In genomic region chr16:20241321-20241720, GRCh38 we compare ENCODE assay signal across 31 cellular contexts.
"Had no signal": no experiment of that assay in that cellular context is flagged by ENCODE, and none has a peak within 500 bp of the region (broad histone marks: within the 10 kb centered on the region; RNA-seq: fewer than 3 reads in every experiment).

No MANE protein-coding gene starts in this region.

- H3K9me3 ChIP-seq: ascending aorta, breast epithelium, colonic mucosa, esophagus squamous epithelium had no signal

- H3K27me3 ChIP-seq: ascending aorta, colonic mucosa had no signal

- H3K27ac ChIP-seq: ascending aorta, breast epithelium, cardiac muscle cell, colonic mucosa, epithelial cell of prostate, esophagus squamous epithelium, gastroesophageal sphincter had no signal

- H3K4me3 ChIP-seq: ascending aorta, breast epithelium, cardiac muscle cell, colonic mucosa, esophagus squamous epithelium, gastroesophageal sphincter had no signal

- H3K4me1 ChIP-seq: ascending aorta, breast epithelium, colonic mucosa, esophagus squamous epithelium, gastroesophageal sphincter had no signal

- ATAC-seq: activated naive CD4-positive, alpha-beta T cell treated with anti-CD3 and anti-CD28 coated beads, Interleukin-2, amount 50 U/mL, for 72 hours; activated T-cell treated with anti-CD3 and anti-CD28 coated beads, Interleukin-2, amount 50 U/mL, for 72 hours; gastroesophageal sphincter; WTC11 had no signal

- FAIRE-seq: endometrium, endothelial cell of umbilical vein had no signal

- DNase-seq: activated CD4-positive, alpha-beta memory T cell treated with anti-CD3 and anti-CD28 coated beads, Interleukin-2, amount 10 ng/mL, durations not matched to agents 7 days and 5 days; activated CD4-positive, alpha-beta T cell treated with anti-CD3 and anti-CD28 coated beads for 1 hour; activated CD4-positive, alpha-beta T cell treated with anti-CD3 and anti-CD28 coated beads for 4 hours; activated CD4-positive, alpha-beta T cell treated with anti-CD3 and anti-CD28 coated beads, Interleukin-2, amount 10 ng/mL, durations not matched to agents 7 days and 5 days; activated CD4-positive, alpha-beta T cell treated with anti-CD3 and anti-CD28 coated beads, Interleukin-2, amount 50 U/mL, for 4 hours; activated CD8-positive, alpha-beta memory T cell treated with anti-CD3 and anti-CD28 coated beads, Interleukin-2, amount 50 U/mL, for 48 hours; activated gamma-delta T cell; activated naive CD4-positive, alpha-beta T cell; activated naive CD4-positive, alpha-beta T cell treated with anti-CD3 and anti-CD28 coated beads, Interleukin-2, amount 10 ng/mL, durations not matched to agents 7 days and 5 days; activated naive CD8-positive, alpha-beta T cell treated with anti-CD3 and anti-CD28 coated beads, Interleukin-2, amount 10 ng/mL, durations not matched to agents 7 days and 5 days; activated T-cell treated with anti-CD3 and anti-CD28 coated beads for 4 hours; activated T-cell treated with anti-CD3 and anti-CD28 coated beads, Interleukin-2, amount 50 U/mL, for 24 hours; activated T-cell treated with anti-CD3 and anti-CD28 coated beads, Interleukin-2, amount 50 U/mL, for 72 hours; central memory CD4-positive, alpha-beta T cell; cerebellar nuclear complex; colonic mucosa; effector CD8-positive, alpha-beta T cell; esophagus squamous epithelium; foreskin melanocyte; head of caudate nucleus; hippocampal formation; T1000 had no signal

- H3K36me3 ChIP-seq: ascending aorta, breast epithelium, cardiac muscle cell, colonic mucosa, esophagus squamous epithelium, gastroesophageal sphincter had no signal
